ENCODE assay signal across 8 cellular contexts in genomic region chr20:11891827-11892521, GRCh38. TPM values are rescaled to one million over a fixed set of nuclear protein-coding genes. Genes with fewer than 3 reads are reported as not detected.
DNase-seq lines count a peak whose midpoint lies in the region; ATAC-seq, FAIRE-seq and TF ChIP-seq lines count a peak whose summit lies in the region.

No MANE protein-coding gene starts in this region.

- H3K36me3 ChIP-seq in HUES6 (ENCODE audit: control insufficient read depth, insufficient read depth, low read length): no peaks in the 10 kb centered on the region
- no peaks in the 10 kb centered on the region for H3K36me3 ChIP-seq in adipocyte (ENCODE audit: control insufficient read depth, insufficient read depth, low read length, severe bottlenecking)
- H3K36me3 ChIP-seq in pancreas: no peaks in the 10 kb centered on the region

- WGBS in pancreas, 2 donors: 0% methylated on average over 16 of the region's 16 CpGs

- DNase-seq in AML-193 (lab: John Stamatoyannopoulos, UW) (peak; percentile 64 to 71), OCI-M1 (lab: John Stamatoyannopoulos, UW) (peak; percentile 36), adipocyte (ENCODE audit: low read depth) (peak; percentile 86), left cardiac atrium (peak; percentile 68), pancreas (peak in 5 of 6 donors; percentile 31 to 72 (median 58))
- DNase-seq in activated effector memory CD4-positive, alpha-beta T cell treated with anti-CD3 and anti-CD28 coated beads, Interleukin-2, amount 50 U/mL, for 16 hours: no peak

- intact Hi-C loops in left cardiac atrium (cut with DNase I): loop anchor here in 1 of 2 donors (10.0 kb wide), 1 partner anchor 1457 kb away; the partner anchor contains the start of genes MKKS and SLX4IP
- intact Hi-C loops in pancreas (cut with DNase I): no loop called here

- H3K4me3 ChIP-seq in HUES6 (ENCODE audit: low read depth, low read length): peak overlapping the region; percentile 93
- peak overlapping the region; percentile 84 for H3K4me3 ChIP-seq in adipocyte (ENCODE audit: low read length)
- peak overlapping the region; percentile 76 to 90 (median 82) for H3K4me3 ChIP-seq in pancreas

- H3K9ac ChIP-seq in HUES6 (ENCODE audit: low read length): peak overlapping the region; percentile 77
- peak overlapping the region; percentile 82 for H3K9ac ChIP-seq in adipocyte (ENCODE audit: low read length)

- TF ChIP-seq CTCF in pancreas (IDR thresholded peaks at IDR 0.05): no peak

- FAIRE-seq in pancreas (lab: Jason Lieb, UNC): no peak

- ATAC-seq in GM19043 (IDR thresholded peaks at IDR 0.05; ENCODE audit: low read depth, unreplicated experiment) (peak; percentile 64), left cardiac atrium (peak in 1 of 2 donors; percentile 49), pancreas (peak; percentile 29 to 58 (median 46))

- H3K27ac ChIP-seq in HUES6 (ENCODE audit: low read depth, low read length) (peak overlapping the region; percentile 56; the same call in 1 of the 2 replicates), pancreas (peak overlapping the region; percentile 80 to 96 (median 94))

- peaks cover 9% of the 10 kb centered on the region; the same call in 1 of the 2 replicates for H3K4me1 ChIP-seq in HUES6 (ENCODE audit: control insufficient read depth, insufficient read depth, low read length)
- peaks cover 16% of the 10 kb centered on the region for H3K4me1 ChIP-seq in adipocyte (ENCODE audit: control insufficient read depth, insufficient read depth, low read length)
- H3K4me1 ChIP-seq in pancreas: peaks cover 3 to 29% (median 11%) of the 10 kb centered on the region in 3 donors

- H3K27me3 ChIP-seq in HUES6 (ENCODE audit: control insufficient read depth, insufficient read depth, low read length) (peaks cover 12% of the 10 kb centered on the region; the same call in 1 of the 2 replicates), adipocyte (replicated peaks; ENCODE audit: control insufficient read depth, insufficient read depth, low read length) (no peaks in the 10 kb centered on the region), pancreas (no peaks in the 10 kb centered on the region)

- H3K9me3 ChIP-seq in HUES6 (ENCODE audit: control insufficient read depth, insufficient read depth, low read depth, low read length) (no peaks in the 10 kb centered on the region), adipocyte (ENCODE audit: control insufficient read depth, low read length) (no peaks in the 10 kb centered on the region), pancreas (no peaks in the 10 kb centered on the region)

RNA-seq across cellular contexts. Expression of gene BTBD3, which starts 25.7 kb away (rescaled TPM):
- total RNA-seq in left cardiac atrium: 10 to 100 TPM; 22.9 to 27.3 TPM
- 10 to 100 TPM; 15.0 to 21.4 (median 17.2) TPM for total RNA-seq in pancreas
- polyA plus RNA-seq in pancreas: 10 to 100 TPM in 1 of 2 donors, 1 to 10 TPM in 1; 9.2 to 21.2 TPM
